1 cellular context compared by ENCODE assay signal in genomic region chr1:174971902-174972301, GRCh38.
TF ChIP-seq lines count a peak whose summit lies in the region.

No MANE protein-coding gene starts in this region.

TF ChIP-seq in K562, 482 proteins besides CTCF, POLR2A, EP300 and RAD21:
- TF ChIP-seq RHOXF2B (CRISPR knock-in tag; conservative IDR thresholded peaks at IDR 0.05), result no peak
- no peak for TF ChIP-seq REST (CRISPR knock-in tag; IDR thresholded peaks at IDR 0.05; ENCODE audit: low read depth)
- TF ChIP-seq ASH1L (IDR thresholded peaks at IDR 0.05; ENCODE audit: borderline replicate concordance, low read depth, partially characterized antibody), result no peak
